Comparison of ENCODE assay signal across 9 cellular contexts in the genomic region with DNA sequence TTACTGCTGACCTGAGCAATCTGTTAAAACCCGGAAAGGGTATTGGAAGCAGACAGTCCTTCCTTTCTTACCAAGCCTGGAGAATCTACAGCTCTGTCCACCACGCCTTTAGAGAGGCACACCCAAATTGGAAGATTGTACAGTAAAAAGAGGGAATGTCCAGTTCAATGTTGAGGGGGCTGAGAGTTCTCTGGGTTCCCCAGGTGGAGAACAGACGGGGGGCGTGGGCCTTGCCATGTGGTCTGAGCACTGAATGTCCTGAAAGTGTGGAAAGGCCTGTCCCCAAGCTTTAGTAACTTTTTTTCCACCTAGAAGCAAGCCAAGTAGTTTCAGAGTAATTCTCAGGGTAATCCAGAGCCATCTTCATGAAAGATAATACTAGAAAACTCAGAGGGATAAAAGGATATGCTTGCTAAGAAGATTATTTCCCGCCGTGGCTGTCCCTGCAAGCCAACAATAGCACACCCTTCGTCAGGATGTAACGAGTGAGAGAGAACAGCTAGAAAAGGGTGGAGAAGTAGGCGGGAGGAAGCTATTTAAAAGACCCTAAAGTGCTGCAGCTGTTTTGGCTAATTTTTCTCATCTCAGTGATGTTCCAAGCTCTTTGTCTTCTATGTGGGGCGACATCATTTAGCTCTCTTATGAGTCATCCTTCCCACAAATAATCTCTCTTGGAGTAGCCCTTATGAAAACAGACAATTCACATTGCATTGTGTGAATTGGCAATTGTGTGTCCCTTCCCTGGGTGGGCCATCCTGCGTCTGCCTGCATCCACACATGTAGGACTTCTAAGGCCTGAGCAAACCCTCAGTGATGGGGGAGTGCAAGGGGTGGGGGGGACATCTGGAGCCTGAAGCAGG.
DNase-seq lines count a peak whose midpoint lies in the region; ATAC-seq and TF ChIP-seq lines count a peak whose summit lies in the region.
"Had no signal": no experiment of that assay in that cellular context is flagged by ENCODE, and none has a peak within 500 bp of the region (broad histone marks: within the 10 kb centered on the region; RNA-seq: fewer than 3 reads in every experiment).

No MANE protein-coding gene starts in this region.

- H3K4me1 Mint-ChIP-seq in dendritic cell treated with granulocyte-macrophage colony-stimulating factor and Interleukin-4, amounts not matched to agents 40 ng/mL and 50 ng/mL, for 4 days (ENCODE audit: low read depth), result peaks cover 77% of the 10 kb centered on the region
- H3K4me1 Mint-ChIP-seq in Caco-2 (ENCODE audit: low read depth, unreplicated experiment), result no peaks in the 10 kb centered on the region

- H3K27me3 ChIP-seq in muscle layer of duodenum (ENCODE audit: low read depth, low read length), result no peaks in the 10 kb centered on the region
- no peaks in the 10 kb centered on the region for H3K27me3 ChIP-seq in Caco-2 (replicated peaks; ENCODE audit: control insufficient read depth, insufficient read depth, low read length)

- no peaks in the 10 kb centered on the region for H3K9me3 Mint-ChIP-seq in dendritic cell treated with granulocyte-macrophage colony-stimulating factor and Interleukin-4, amounts not matched to agents 40 ng/mL and 50 ng/mL, for 4 days
- no peaks in the 10 kb centered on the region for H3K9me3 Mint-ChIP-seq in Caco-2 (ENCODE audit: unreplicated experiment)

- H3K27ac ChIP-seq in muscle layer of duodenum (ENCODE audit: low read length), result peak overlapping the region; percentile 20

- intact Hi-C loops in dendritic cell treated with granulocyte-macrophage colony-stimulating factor and Interleukin-4, amounts not matched to agents 40 ng/mL and 50 ng/mL, for 4 days (cut with micrococcal nuclease), result no loop called here
- intact Hi-C loops in Caco-2 (cut with micrococcal nuclease; ENCODE audit: unreplicated experiment), result no loop called here

- no peak for TF ChIP-seq CTCF in Caco-2 (IDR thresholded peaks at IDR 0.05; ENCODE audit: insufficient read depth in 1 of 2, low read depth in 1 of 2, low read length in 1 of 2, severe bottlenecking in 1 of 2, unreplicated experiment in 1 of 2)

- peak overlapping the region; percentile 56 for H3K27ac Mint-ChIP-seq in dendritic cell treated with granulocyte-macrophage colony-stimulating factor and Interleukin-4, amounts not matched to agents 40 ng/mL and 50 ng/mL, for 4 days
- no peak overlapping the region for H3K27ac Mint-ChIP-seq in Caco-2 (ENCODE audit: unreplicated experiment)

- BruUV-seq in Caco-2 (replicated peaks; lab: Mats Ljungman, UMichigan), result no TSS peak

- peak; percentile 64 for DNase-seq in AG08395 (ENCODE audit: low spot score)
- peak; percentile 17 for DNase-seq in NCI-H2227 (lab: John Stamatoyannopoulos, UW; ENCODE audit: unreplicated experiment)
- no peak for DNase-seq in germinal center (ENCODE audit: low spot score)
- DNase-seq in NCI-H128 (lab: John Stamatoyannopoulos, UW; ENCODE audit: unreplicated experiment), result no peak
- DNase-seq in Caco-2, result no peak
- DNase-seq: Calu3 had no signal

- H3K36me3 Mint-ChIP-seq in dendritic cell treated with granulocyte-macrophage colony-stimulating factor and Interleukin-4, amounts not matched to agents 40 ng/mL and 50 ng/mL, for 4 days (ENCODE audit: low read depth), result peaks cover 3% of the 10 kb centered on the region
- H3K36me3 Mint-ChIP-seq in Caco-2 (ENCODE audit: insufficient read depth, unreplicated experiment), result no peaks in the 10 kb centered on the region

- H3K9me3 ChIP-seq in muscle layer of duodenum (ENCODE audit: control insufficient read depth in 1 of 2, low read length in 2 of 2) (no peaks in the 10 kb centered on the region), Caco-2 (no peaks in the 10 kb centered on the region)

- H3K36me3 ChIP-seq in muscle layer of duodenum (ENCODE audit: control insufficient read depth in 1 of 2, insufficient read depth in 2 of 2, low read length in 2 of 2) (no peaks in the 10 kb centered on the region), Caco-2 (ENCODE audit: control insufficient read depth, insufficient read depth, low read length) (no peaks in the 10 kb centered on the region)

- CTCF ChIA-PET in Caco-2 (lab: Charles Lee), result no interaction called here

- ATAC-seq in GM19328 (IDR thresholded peaks at IDR 0.05; ENCODE audit: unreplicated experiment), result no peak

- H3K4me3 Mint-ChIP-seq in dendritic cell treated with granulocyte-macrophage colony-stimulating factor and Interleukin-4, amounts not matched to agents 40 ng/mL and 50 ng/mL, for 4 days, result no peak overlapping the region
- H3K4me3 Mint-ChIP-seq in Caco-2 (ENCODE audit: unreplicated experiment), result no peak overlapping the region

- no peaks in the 10 kb centered on the region for H3K27me3 Mint-ChIP-seq in dendritic cell treated with granulocyte-macrophage colony-stimulating factor and Interleukin-4, amounts not matched to agents 40 ng/mL and 50 ng/mL, for 4 days
- H3K27me3 Mint-ChIP-seq in Caco-2 (ENCODE audit: insufficient read depth, unreplicated experiment), result no peaks in the 10 kb centered on the region

- H3K4me1 ChIP-seq in muscle layer of duodenum (ENCODE audit: control insufficient read depth in 1 of 2, insufficient read depth in 2 of 2, low read length in 2 of 2) (peaks cover 4 to 9% of the 10 kb centered on the region in 2 donors), Caco-2 (no peaks in the 10 kb centered on the region)

- POLR2A ChIA-PET in Caco-2 (lab: Charles Lee), result no interaction called here

- H3K4me3 ChIP-seq in muscle layer of duodenum (ENCODE audit: low read depth in 1 of 2, low read length in 2 of 2), result no peak overlapping the region
- H3K4me3 ChIP-seq in Caco-2 (ENCODE audit: low read depth, low read length), result no peak overlapping the region

Comparison
In these comparisons a context has a peak if more than half of its experiments do, and no peak if none do; other contexts are left out.
1. DNase-seq: peak in AG08395 (single experiment) and NCI-H2227 (single experiment); none in germinal center (single experiment), NCI-H128 (single experiment) and Caco-2 (0 of 2).